Comparison of ENCODE assay signal across 1 cellular context in the genomic region with DNA sequence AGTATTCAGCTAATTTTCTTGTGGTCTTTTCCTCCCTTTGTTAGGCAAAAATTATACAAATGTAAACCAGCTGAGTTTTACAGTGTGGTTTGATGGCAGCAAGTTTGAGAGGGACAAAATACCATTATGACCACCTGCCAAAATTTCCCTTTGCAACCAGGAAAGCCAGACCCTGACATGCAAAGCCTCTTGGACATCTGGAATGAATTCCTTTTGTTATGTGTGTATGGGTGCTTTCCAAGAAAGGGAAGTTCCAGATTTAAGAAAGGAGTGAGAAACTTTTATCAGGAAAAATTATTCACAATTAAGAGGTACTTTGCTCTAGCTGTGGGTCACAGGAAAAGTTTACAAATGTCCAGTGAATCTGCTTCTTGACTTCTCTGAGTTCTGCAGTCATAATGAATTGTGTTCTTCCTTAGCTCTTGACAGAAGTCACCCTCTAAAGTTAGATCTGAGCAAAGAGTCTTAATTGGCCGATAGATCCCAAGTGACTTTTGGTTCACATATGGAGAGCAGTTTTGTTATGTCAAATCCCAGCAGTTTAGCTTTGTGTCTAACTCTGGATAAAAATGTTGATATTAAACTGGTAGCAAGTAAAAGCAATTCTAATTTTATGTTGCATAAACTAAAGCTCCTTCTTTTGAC.
TF ChIP-seq lines count a peak whose summit lies in the region.

No MANE protein-coding gene starts in this region.

TF ChIP-seq in HepG2, 621 proteins besides CTCF, POLR2A, EP300 and RAD21 (continued from another document):
- TF ChIP-seq GABPA (IDR thresholded peaks at IDR 0.05; ENCODE audit: low read depth, low read length) (no peak), GABPA (CRISPR knock-in tag; IDR thresholded peaks at IDR 0.05; ENCODE audit: low read depth) (no peak), ZNF691 (CRISPR knock-in tag; IDR thresholded peaks at IDR 0.05; ENCODE audit: borderline replicate concordance, low read depth) (no peak), KLF16 (CRISPR knock-in tag; IDR thresholded peaks at IDR 0.05) (no peak), ISX (CRISPR knock-in tag; conservative IDR thresholded peaks at IDR 0.05) (no peak), RNF2 (conservative IDR thresholded peaks at IDR 0.05; ENCODE audit: low read depth) (no peak), ZBTB14 (CRISPR knock-in tag; IDR thresholded peaks at IDR 0.05) (no peak), ZNF275 (CRISPR knock-in tag; IDR thresholded peaks at IDR 0.05; ENCODE audit: borderline replicate concordance) (no peak), LBX2 (CRISPR knock-in tag; IDR thresholded peaks at IDR 0.05; ENCODE audit: borderline replicate concordance) (no peak), ZNF609 (CRISPR knock-in tag; IDR thresholded peaks at IDR 0.05; ENCODE audit: borderline replicate concordance) (no peak), JUN (CRISPR knock-in tag; IDR thresholded peaks at IDR 0.05) (no peak), ZNF761 (CRISPR knock-in tag; conservative IDR thresholded peaks at IDR 0.05) (no peak)
- TF ChIP-seq, protein P1, sequence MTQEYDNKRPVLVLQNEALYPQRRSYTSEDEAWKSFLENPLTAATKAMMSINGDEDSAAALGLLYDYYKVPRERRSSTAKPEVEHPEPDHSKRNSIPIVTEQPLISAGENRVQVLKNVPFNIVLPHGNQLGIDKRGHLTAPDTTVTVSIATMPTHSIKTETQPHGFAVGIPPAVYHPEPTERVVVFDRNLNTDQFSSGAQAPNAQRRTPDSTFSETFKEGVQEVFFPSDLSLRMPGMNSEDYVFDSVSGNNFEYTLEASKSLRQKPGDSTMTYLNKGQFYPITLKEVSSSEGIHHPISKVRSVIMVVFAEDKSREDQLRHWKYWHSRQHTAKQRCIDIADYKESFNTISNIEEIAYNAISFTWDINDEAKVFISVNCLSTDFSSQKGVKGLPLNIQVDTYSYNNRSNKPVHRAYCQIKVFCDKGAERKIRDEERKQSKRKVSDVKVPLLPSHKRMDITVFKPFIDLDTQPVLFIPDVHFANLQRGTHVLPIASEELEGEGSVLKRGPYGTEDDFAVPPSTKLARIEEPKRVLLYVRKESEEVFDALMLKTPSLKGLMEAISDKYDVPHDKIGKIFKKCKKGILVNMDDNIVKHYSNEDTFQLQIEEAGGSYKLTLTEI (CRISPR knock-in tag; conservative IDR thresholded peaks at IDR 0.05) = no peak
- TF ChIP-seq, protein P2, sequence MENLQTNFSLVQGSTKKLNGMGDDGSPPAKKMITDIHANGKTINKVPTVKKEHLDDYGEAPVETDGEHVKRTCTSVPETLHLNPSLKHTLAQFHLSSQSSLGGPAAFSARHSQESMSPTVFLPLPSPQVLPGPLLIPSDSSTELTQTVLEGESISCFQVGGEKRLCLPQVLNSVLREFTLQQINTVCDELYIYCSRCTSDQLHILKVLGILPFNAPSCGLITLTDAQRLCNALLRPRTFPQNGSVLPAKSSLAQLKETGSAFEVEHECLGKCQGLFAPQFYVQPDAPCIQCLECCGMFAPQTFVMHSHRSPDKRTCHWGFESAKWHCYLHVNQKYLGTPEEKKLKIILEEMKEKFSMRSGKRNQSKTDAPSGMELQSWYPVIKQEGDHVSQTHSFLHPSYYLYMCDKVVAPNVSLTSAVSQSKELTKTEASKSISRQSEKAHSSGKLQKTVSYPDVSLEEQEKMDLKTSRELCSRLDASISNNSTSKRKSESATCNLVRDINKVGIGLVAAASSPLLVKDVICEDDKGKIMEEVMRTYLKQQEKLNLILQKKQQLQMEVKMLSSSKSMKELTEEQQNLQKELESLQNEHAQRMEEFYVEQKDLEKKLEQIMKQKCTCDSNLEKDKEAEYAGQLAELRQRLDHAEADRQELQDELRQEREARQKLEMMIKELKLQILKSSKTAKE (CRISPR knock-in tag; IDR thresholded peaks at IDR 0.05; ENCODE audit: borderline replicate concordance) = no peak
